In genomic region chr1:224539971-224540370, GRCh38 we compare ENCODE assay signal across 17 cellular contexts.
DNase-seq lines count a peak whose midpoint lies in the region; ATAC-seq lines count a peak whose summit lies in the region.
"Had no signal": no experiment of that assay in that cellular context is flagged by ENCODE, and none has a peak within 500 bp of the region (broad histone marks: within the 10 kb centered on the region; RNA-seq: fewer than 3 reads in every experiment).

No MANE protein-coding gene starts in this region.

- H3K36me3 Mint-ChIP-seq in naive thymus-derived CD8-positive, alpha-beta T cell, result peaks cover 0 to 3% (median 0%) of the 10 kb centered on the region in 3 donors
- H3K36me3 Mint-ChIP-seq: type B pancreatic cell had no signal

- no peaks in the 10 kb centered on the region for H4K20me1 ChIP-seq in BLaER1 treated with 17β-estradiol and CSF1 and Interleukin-3, amounts not matched to agents 10 nM and 100 nM
- H4K20me1 ChIP-seq in Karpas-422 (ENCODE audit: insufficient read depth, low read depth, low read length), result no peaks in the 10 kb centered on the region

- H3K9me2 ChIP-seq in Karpas-422 (replicated peaks; ENCODE audit: insufficient read depth, low read length), result no peaks in the 10 kb centered on the region

- peak overlapping the region; percentile 27 to 89 (median 53) for H3K4me2 ChIP-seq in BLaER1 treated with 17β-estradiol and CSF1 and Interleukin-3, amounts not matched to agents 10 nM and 100 nM
- H3K4me2 ChIP-seq in Karpas-422 (ENCODE audit: low read depth, low read length, poor library complexity, severe bottlenecking), result no peak overlapping the region

- H3K27me3 Mint-ChIP-seq in naive thymus-derived CD8-positive, alpha-beta T cell, result peaks cover 2 to 16% (median 10%) of the 10 kb centered on the region in 5 donors

- no peaks in the 10 kb centered on the region for H3K27me3 ChIP-seq in BLaER1 treated with 17β-estradiol and CSF1 and Interleukin-3, amounts not matched to agents 10 nM and 100 nM
- H3K27me3 ChIP-seq in adipocyte (replicated peaks; ENCODE audit: control insufficient read depth, insufficient read depth, low read length) (no peaks in the 10 kb centered on the region), Karpas-422 (ENCODE audit: low read length) (no peaks in the 10 kb centered on the region)
- H3K27me3 ChIP-seq: gastroesophageal sphincter, right atrium auricular region had no signal

- H3K9me3 Mint-ChIP-seq in naive thymus-derived CD8-positive, alpha-beta T cell, result no peaks in the 10 kb centered on the region
- H3K9me3 Mint-ChIP-seq: type B pancreatic cell had no signal

- H3K4me1 Mint-ChIP-seq in naive thymus-derived CD8-positive, alpha-beta T cell, result peaks cover 0 to 9% (median 2%) of the 10 kb centered on the region in 4 donors

- ATAC-seq in naive thymus-derived CD8-positive, alpha-beta T cell, result no peak
- ATAC-seq: gastroesophageal sphincter; left cardiac atrium; stimulated activated naive CD8-positive, alpha-beta T cell treated with anti-CD3 and anti-CD28 coated beads, Interleukin-15, Interleukin-2, amounts not matched to agents 100 U/mL and 50 U/mL, for 24 hours had no signal

- no peak overlapping the region for H3K27ac Mint-ChIP-seq in naive thymus-derived CD8-positive, alpha-beta T cell
- H3K27ac Mint-ChIP-seq: type B pancreatic cell had no signal

- no peak overlapping the region for H3K4me3 ChIP-seq in BLaER1 treated with 17β-estradiol and CSF1 and Interleukin-3, amounts not matched to agents 10 nM and 100 nM
- peak overlapping the region; percentile 13 for H3K4me3 ChIP-seq in adipocyte (ENCODE audit: low read length)
- H3K4me3 ChIP-seq in Karpas-422 (ENCODE audit: low read length), result no peak overlapping the region
- H3K4me3 ChIP-seq: gastroesophageal sphincter, HAP-1, right atrium auricular region had no signal

- no peak overlapping the region for H2AFZ ChIP-seq in Karpas-422 (ENCODE audit: low read length)

- no peaks in the 10 kb centered on the region for H3K79me2 ChIP-seq in Karpas-422 (ENCODE audit: low read length)

- H3K4me3 Mint-ChIP-seq in naive thymus-derived CD8-positive, alpha-beta T cell, result no peak overlapping the region
- H3K4me3 Mint-ChIP-seq: type B pancreatic cell had no signal

- H3K36me3 ChIP-seq in BLaER1 treated with 17β-estradiol and CSF1 and Interleukin-3, amounts not matched to agents 10 nM and 100 nM, result no peaks in the 10 kb centered on the region
- H3K36me3 ChIP-seq in adipocyte (ENCODE audit: control insufficient read depth, insufficient read depth, low read length, severe bottlenecking) (no peaks in the 10 kb centered on the region), Karpas-422 (ENCODE audit: insufficient read depth, low read length) (no peaks in the 10 kb centered on the region)
- H3K36me3 ChIP-seq: gastroesophageal sphincter, HAP-1, right atrium auricular region had no signal

- no peaks in the 10 kb centered on the region for H3K9me3 ChIP-seq in BLaER1 treated with 17β-estradiol and CSF1 and Interleukin-3, amounts not matched to agents 10 nM and 100 nM (replicated peaks in 1 of 11)
- H3K9me3 ChIP-seq in adipocyte (ENCODE audit: control insufficient read depth, low read length), result no peaks in the 10 kb centered on the region
- no peaks in the 10 kb centered on the region for H3K9me3 ChIP-seq in Karpas-422 (ENCODE audit: low read length)
- H3K9me3 ChIP-seq: gastroesophageal sphincter, HAP-1, right atrium auricular region had no signal

- peak; percentile 71 for DNase-seq in M059J (ENCODE audit: low read depth)
- no peak for DNase-seq in adipocyte (ENCODE audit: low read depth)
- peak; percentile 44 for DNase-seq in foreskin melanocyte
- DNase-seq in naive thymus-derived CD8-positive, alpha-beta T cell, result no peak
- DNase-seq in Karpas-422, result no peak
- DNase-seq in NCI-H146 (lab: John Stamatoyannopoulos, UW), result no peak
- no peak for DNase-seq in substantia nigra (lab: John Stamatoyannopoulos, UW)
- DNase-seq: activated gamma-delta T cell treated with Interleukin-2 at 50 U/mL for 16 hours; left cardiac atrium; NCI-H2171; nucleus accumbens; stimulated activated naive CD8-positive, alpha-beta T cell treated with anti-CD3 and anti-CD28 coated beads, Interleukin-15, Interleukin-2, amounts not matched to agents 100 U/mL and 50 U/mL, for 24 hours had no signal

- H3K4me1 ChIP-seq in BLaER1 treated with 17β-estradiol and CSF1 and Interleukin-3, amounts not matched to agents 10 nM and 100 nM, result peaks cover 13 to 56% (median 38%) of the 10 kb centered on the region in 10 experiments
- H3K4me1 ChIP-seq in adipocyte (ENCODE audit: control insufficient read depth, insufficient read depth, low read length), result peaks cover 34% of the 10 kb centered on the region
- H3K4me1 ChIP-seq in Karpas-422 (ENCODE audit: low read length), result no peaks in the 10 kb centered on the region
- H3K4me1 ChIP-seq: gastroesophageal sphincter, HAP-1, right atrium auricular region had no signal

- H3K27ac ChIP-seq in BLaER1 treated with 17β-estradiol and CSF1 and Interleukin-3, amounts not matched to agents 10 nM and 100 nM, result peak overlapping the region in 2 of 11 experiments; percentile 9 to 14; a peak in 1 of 22 replicates
- H3K27ac ChIP-seq in Karpas-422 (ENCODE audit: low read length) (no peak overlapping the region), substantia nigra (ENCODE audit: low read depth, low read length, poor library complexity, severe bottlenecking) (no peak overlapping the region)
- H3K27ac ChIP-seq: gastroesophageal sphincter, right atrium auricular region had no signal

- POLR2A ChIA-PET in naive thymus-derived CD8-positive, alpha-beta T cell (lab: Charles Lee), result no interaction called here

- H3K9ac ChIP-seq in BLaER1 treated with 17β-estradiol and CSF1 and Interleukin-3, amounts not matched to agents 10 nM and 100 nM, result no peak overlapping the region
- no peak overlapping the region for H3K9ac ChIP-seq in adipocyte (ENCODE audit: low read length)
- no peak overlapping the region for H3K9ac ChIP-seq in Karpas-422 (ENCODE audit: low read length)

Comparison
In these comparisons a context has a peak if more than half of its experiments do, and no peak if none do; other contexts are left out.
1. DNase-seq: peak in M059J (single experiment) and foreskin melanocyte (single experiment); none in adipocyte (single experiment), naive thymus-derived CD8-positive, alpha-beta T cell (0 of 10), Karpas-422 (single experiment), NCI-H146 (single experiment) and substantia nigra (0 of 49).